Comparison of ENCODE assay signal across 9 cellular contexts in the genomic region with DNA sequence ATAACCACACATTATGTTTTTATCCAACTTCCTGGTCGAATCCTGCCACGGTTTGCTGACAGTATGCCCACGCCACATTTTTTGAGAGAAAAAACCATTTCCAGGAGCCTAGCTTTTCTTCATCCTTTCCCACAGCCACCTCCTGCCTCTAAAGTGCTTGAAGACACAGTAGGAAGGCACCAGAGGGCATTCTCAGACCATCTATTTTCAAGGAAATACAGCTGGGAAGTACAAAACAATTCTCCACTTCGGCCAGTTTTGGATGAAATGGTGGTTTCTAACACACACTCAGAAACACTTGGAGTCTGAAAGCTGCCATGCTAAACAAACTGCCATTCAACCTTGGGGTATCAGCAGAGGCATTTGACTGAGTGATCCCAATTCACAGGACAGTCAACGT.
DNase-seq lines count a peak whose midpoint lies in the region; ATAC-seq and TF ChIP-seq lines count a peak whose summit lies in the region.
"Had no signal": no experiment of that assay in that cellular context is flagged by ENCODE, and none has a peak within 500 bp of the region (broad histone marks: within the 10 kb centered on the region; RNA-seq: fewer than 3 reads in every experiment).

No MANE protein-coding gene starts in this region.

- peak; percentile 39 for DNase-seq in ACHN
- DNase-seq in HT1080 (ENCODE audit: low read depth): peak; percentile 47
- DNase-seq in astrocyte of the cerebellum (ENCODE audit: low read depth): peak; percentile 77
- no peak for DNase-seq in kidney epithelial cell (ENCODE audit: low read depth)
- no peak for DNase-seq in NCI-H2081 (lab: John Stamatoyannopoulos, UW)
- no peak for DNase-seq in Karpas-422
- DNase-seq in DMS153 treated with DMSO at 0.1 percent for 48 hours (lab: John Stamatoyannopoulos, UW; ENCODE audit: unreplicated experiment): no peak
- DNase-seq: NCI-H226 had no signal

- H3K36me3 ChIP-seq in kidney epithelial cell (ENCODE audit: control insufficient read depth, insufficient read depth, low read length) (no peaks in the 10 kb centered on the region), Karpas-422 (ENCODE audit: insufficient read depth, low read length) (no peaks in the 10 kb centered on the region)

- H3K9me2 ChIP-seq in Karpas-422 (replicated peaks; ENCODE audit: insufficient read depth, low read length): no peaks in the 10 kb centered on the region

- no peak for ATAC-seq in GM18517 (IDR thresholded peaks at IDR 0.05; ENCODE audit: unreplicated experiment)

- H3K4me3 ChIP-seq in astrocyte of the cerebellum (ENCODE audit: low read depth, low read length) (no peak overlapping the region), kidney epithelial cell (ENCODE audit: low read depth, low read length) (no peak overlapping the region), Karpas-422 (ENCODE audit: low read length) (no peak overlapping the region)

- no peak overlapping the region for H2AFZ ChIP-seq in Karpas-422 (ENCODE audit: low read length)

- H4K20me1 ChIP-seq in Karpas-422 (ENCODE audit: insufficient read depth, low read depth, low read length): no peaks in the 10 kb centered on the region

- no peaks in the 10 kb centered on the region for H3K4me1 ChIP-seq in Karpas-422 (ENCODE audit: low read length)

- no peaks in the 10 kb centered on the region for H3K27me3 ChIP-seq in kidney epithelial cell (ENCODE audit: control insufficient read depth, insufficient read depth, low read length)
- H3K27me3 ChIP-seq in Karpas-422 (ENCODE audit: low read length): no peaks in the 10 kb centered on the region

- no peak overlapping the region for H3K4me2 ChIP-seq in Karpas-422 (ENCODE audit: low read depth, low read length, poor library complexity, severe bottlenecking)

- H3K79me2 ChIP-seq in Karpas-422 (ENCODE audit: low read length): no peaks in the 10 kb centered on the region

- in situ Hi-C loops in ACHN (cut with HindIII; ENCODE audit: low pct_ligation_motif_present, low pct_unique_long_range_greater_than_20kb, low sequenced_read_pairs) (no loop called here), astrocyte of the cerebellum (cut with HindIII; ENCODE audit: low sequenced_read_pairs) (loop anchor here (25.0 kb wide), 1 partner anchor 273 kb away; no protein-coding TSS in a partner anchor)

- peak; percentile 61 for TF ChIP-seq CTCF in astrocyte of the cerebellum (IDR thresholded peaks at IDR 0.05; ENCODE audit: low read depth, low read length, missing control alignments)
- TF ChIP-seq CTCF in kidney epithelial cell (IDR thresholded peaks at IDR 0.05; ENCODE audit: insufficient read depth, low read length, poor library complexity, severe bottlenecking): peak; percentile 48

- no peak overlapping the region for H3K27ac ChIP-seq in Karpas-422 (ENCODE audit: low read length)

- no peaks in the 10 kb centered on the region for H3K9me3 ChIP-seq in Karpas-422 (ENCODE audit: low read length)

- H3K9ac ChIP-seq in Karpas-422 (ENCODE audit: low read length): no peak overlapping the region

Comparison
In these comparisons a context has a peak if more than half of its experiments do, and no peak if none do; other contexts are left out.
1. DNase-seq: peak in ACHN (single experiment), HT1080 (single experiment) and astrocyte of the cerebellum (single experiment); none in kidney epithelial cell (single experiment), NCI-H2081 (0 of 2), Karpas-422 (single experiment) and DMS153 treated with DMSO at 0.1 percent for 48 hours (single experiment).